In the genomic region with DNA sequence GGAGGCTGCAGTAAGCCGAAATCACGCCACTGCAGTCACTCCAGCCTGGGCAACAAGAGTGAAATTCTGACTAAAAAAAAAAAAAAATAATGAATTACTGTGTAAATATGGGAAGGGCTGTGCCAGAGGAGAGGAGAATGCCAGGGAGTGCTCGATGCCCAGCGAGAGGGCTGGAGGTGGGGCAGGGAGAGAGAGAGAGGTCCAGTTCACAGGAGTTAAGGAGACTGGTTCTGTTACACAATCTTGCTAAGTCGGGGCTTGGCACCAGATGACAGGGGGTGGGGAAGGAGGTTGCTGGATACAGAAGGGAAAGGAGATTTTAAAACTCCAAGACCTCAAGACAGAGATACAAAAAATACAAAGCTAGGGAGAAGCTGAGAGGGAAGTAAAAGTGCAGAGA, we compare ENCODE assay signal across 10 cellular contexts. TPM values are rescaled to one million over a fixed set of nuclear protein-coding genes. Genes with fewer than 3 reads are reported as not detected.
DNase-seq lines count a peak whose midpoint lies in the region; ATAC-seq, FAIRE-seq and TF ChIP-seq lines count a peak whose summit lies in the region.
"Had no signal": no experiment of that assay in that cellular context is flagged by ENCODE, and none has a peak within 500 bp of the region (broad histone marks: within the 10 kb centered on the region; RNA-seq: fewer than 3 reads in every experiment).

No MANE protein-coding gene starts in this region.

- peak overlapping the region; percentile 82 for H3K4me2 ChIP-seq in hepatocyte

- WGBS in adrenal gland, 4 donors = 31 to 50% (median 35%) methylated on average over 5 of the region's 5 CpGs
- WGBS in hepatocyte (ENCODE audit: low lambda C conversion rate, missing lambda C conversion rate) = 67% methylated on average over 5 of the region's 5 CpGs

- H3K4me3 ChIP-seq in adrenal gland = peak overlapping the region in 1 of 4 donors; percentile 14
- no peak overlapping the region for H3K4me3 ChIP-seq in hepatocyte

- H3K79me2 ChIP-seq in hepatocyte = peaks cover 11% of the 10 kb centered on the region

- H3K9me3 ChIP-seq in adrenal gland (replicated peaks in 1 of 3) (no peaks in the 10 kb centered on the region), hepatocyte (ENCODE audit: low read depth) (no peaks in the 10 kb centered on the region)

- FAIRE-seq in urothelium cell line (lab: Jason Lieb, UNC) = no peak
- FAIRE-seq: GM18507 had no signal

- H3K27ac ChIP-seq in adrenal gland (peak overlapping the region in 1 of 5 donors; percentile 79), hepatocyte (no peak overlapping the region)
- H3K27ac ChIP-seq: foreskin keratinocyte had no signal

- no peak for TF ChIP-seq CTCF in adrenal gland (IDR thresholded peaks at IDR 0.05)
- TF ChIP-seq CTCF in hepatocyte (IDR thresholded peaks at IDR 0.05; ENCODE audit: poor library complexity) = no peak

- no peaks in the 10 kb centered on the region for H3K27me3 Mint-ChIP-seq in stimulated activated memory B cell treated with anti-CD40 and anti-IgM and Interleukin-4, amounts not matched to agents 10 μg/mL and 1 μg/mL and 100 μg/mL, for 72 hours

- no peaks in the 10 kb centered on the region for H3K4me1 Mint-ChIP-seq in stimulated activated memory B cell treated with anti-CD40 and anti-IgM and Interleukin-4, amounts not matched to agents 10 μg/mL and 1 μg/mL and 100 μg/mL, for 72 hours

- H3K36me3 ChIP-seq in adrenal gland (replicated peaks in 1 of 2) (no peaks in the 10 kb centered on the region), hepatocyte (replicated peaks; ENCODE audit: insufficient read depth, low read depth) (no peaks in the 10 kb centered on the region)

- no peak for ATAC-seq in stimulated activated memory B cell treated with anti-CD40 and anti-IgM and Interleukin-4, amounts not matched to agents 10 μg/mL and 1 μg/mL and 100 μg/mL, for 72 hours
- no peak for ATAC-seq in GM19463 (IDR thresholded peaks at IDR 0.05; ENCODE audit: unreplicated experiment)
- ATAC-seq in HG03108 (IDR thresholded peaks at IDR 0.05; ENCODE audit: unreplicated experiment) = no peak

- intact Hi-C loops in adrenal gland (cut with DNase I) = no loop called here

- no peak overlapping the region for H2AFZ ChIP-seq in hepatocyte

- H3K4me1 ChIP-seq in adrenal gland (replicated peaks in 1 of 2) = peaks cover 23 to 32% of the 10 kb centered on the region in 2 donors
- peaks cover 31% of the 10 kb centered on the region for H3K4me1 ChIP-seq in hepatocyte (ENCODE audit: insufficient read depth)
- H3K4me1 ChIP-seq: foreskin keratinocyte had no signal

- TF ChIP-seq POLR2A in adrenal gland (IDR thresholded peaks at IDR 0.05) = no peak

- DNase-seq in GM04504 (ENCODE audit: low read depth) (peak; percentile 25), adrenal gland (peak; percentile 52 to 79 (median 74)), hepatocyte (ENCODE audit: low spot score) (no peak), urothelium cell line (ENCODE audit: low spot score) (no peak), cerebellar cortex (ENCODE audit: low spot score) (no peak)
- DNase-seq: foreskin keratinocyte had no signal

- no peaks in the 10 kb centered on the region for H3K36me3 Mint-ChIP-seq in stimulated activated memory B cell treated with anti-CD40 and anti-IgM and Interleukin-4, amounts not matched to agents 10 μg/mL and 1 μg/mL and 100 μg/mL, for 72 hours

- H3K27me3 ChIP-seq in adrenal gland (no peaks in the 10 kb centered on the region), hepatocyte (no peaks in the 10 kb centered on the region)
- H3K27me3 ChIP-seq: foreskin keratinocyte had no signal

- no peaks in the 10 kb centered on the region for H3K9me3 Mint-ChIP-seq in stimulated activated memory B cell treated with anti-CD40 and anti-IgM and Interleukin-4, amounts not matched to agents 10 μg/mL and 1 μg/mL and 100 μg/mL, for 72 hours

- no peaks in the 10 kb centered on the region for H3K9me2 ChIP-seq in hepatocyte (replicated peaks; ENCODE audit: insufficient read depth)

- no peak overlapping the region for H3K4me3 Mint-ChIP-seq in stimulated activated memory B cell treated with anti-CD40 and anti-IgM and Interleukin-4, amounts not matched to agents 10 μg/mL and 1 μg/mL and 100 μg/mL, for 72 hours

- peak overlapping the region; percentile 5 for H3K27ac Mint-ChIP-seq in stimulated activated memory B cell treated with anti-CD40 and anti-IgM and Interleukin-4, amounts not matched to agents 10 μg/mL and 1 μg/mL and 100 μg/mL, for 72 hours

- H4K20me1 ChIP-seq in hepatocyte (ENCODE audit: insufficient read depth, poor library complexity, severe bottlenecking) = no peaks in the 10 kb centered on the region

RNA-seq across cellular contexts. Expression of a gene that starts 1.2 kb away (rescaled TPM):
- total RNA-seq in adrenal gland (10 to 100 TPM; 18.8 to 41.6 (median 35.0) TPM), hepatocyte (49.1 and 63.9 TPM in 2 replicates)
- polyA plus RNA-seq in adrenal gland (10 to 100 TPM; 11.0 to 61.8 (median 32.3) TPM), hepatocyte (86.4 and 101 TPM in 2 replicates)

RNA-seq across cellular contexts. Expression of a gene that starts 24.3 kb away (rescaled TPM):
- total RNA-seq in adrenal gland = 10 to 100 TPM; 37.2 to 82.5 (median 61.6) TPM
- polyA plus RNA-seq in adrenal gland = 10 to 100 TPM; 22.6 to 38.0 (median 37.9) TPM
- 43.0 and 48.8 TPM in 2 replicates for total RNA-seq in hepatocyte
- 14.1 and 18.0 TPM in 2 replicates for polyA plus RNA-seq in hepatocyte

RNA-seq across cellular contexts. Expression of a gene that starts 28.0 kb away (rescaled TPM):
- total RNA-seq in adrenal gland (100 to 1,000 TPM; 204 to 442 (median 293) TPM), hepatocyte (240 and 275 TPM in 2 replicates)
- polyA plus RNA-seq in adrenal gland (100 to 1,000 TPM; 364 to 544 (median 406) TPM), hepatocyte (71.4 and 96.3 TPM in 2 replicates)

RNA-seq across cellular contexts. Expression of a gene that starts 44.1 kb away (rescaled TPM):
- total RNA-seq in adrenal gland (10 to 100 TPM; 57.7 to 83.5 (median 67.0) TPM), hepatocyte (42.1 and 49.9 TPM in 2 replicates)
- polyA plus RNA-seq in adrenal gland (10 to 100 TPM; 30.8 to 56.6 (median 37.6) TPM), hepatocyte (55.1 and 60.4 TPM in 2 replicates)

Comparison
In these comparisons a context has a peak if more than half of its experiments do, and no peak if none do; other contexts are left out.
1. DNase-seq: peak in GM04504 (single experiment) and adrenal gland (7 of 7); none in hepatocyte (single experiment), urothelium cell line (single experiment) and cerebellar cortex (single experiment).